24 cellular contexts compared by ENCODE assay signal in genomic region chr4:139035650-139036049, GRCh38. TPM values are rescaled to one million over a fixed set of nuclear protein-coding genes. Genes with fewer than 3 reads are reported as not detected.
DNase-seq lines count a peak whose midpoint lies in the region; ATAC-seq and TF ChIP-seq lines count a peak whose summit lies in the region.
"Had no signal": no experiment of that assay in that cellular context is flagged by ENCODE, and none has a peak within 500 bp of the region (broad histone marks: within the 10 kb centered on the region; RNA-seq: fewer than 3 reads in every experiment).

No MANE protein-coding gene starts in this region.

- no peaks in the 10 kb centered on the region for H3K9me3 ChIP-seq in CD8-positive, alpha-beta T cell (ENCODE audit: low read length)
- no peaks in the 10 kb centered on the region for H3K9me3 ChIP-seq in naive thymus-derived CD4-positive, alpha-beta T cell (ENCODE audit: control insufficient read depth in 2 of 3, low read length in 3 of 3)

- H3K27me3 Mint-ChIP-seq in activated CD4-positive, alpha-beta memory T cell treated with anti-CD3 and anti-CD28 coated beads, Interleukin-2, amount 10 ng/mL, durations not matched to agents 7 days and 5 days = no peaks in the 10 kb centered on the region
- H3K27me3 Mint-ChIP-seq in activated CD4-positive, alpha-beta memory T cell treated with anti-CD3 and anti-CD28 coated beads for 36 hours = no peaks in the 10 kb centered on the region
- H3K27me3 Mint-ChIP-seq in CD8-positive, alpha-beta T cell (ENCODE audit: low read depth) = no peaks in the 10 kb centered on the region
- no peaks in the 10 kb centered on the region for H3K27me3 Mint-ChIP-seq in naive thymus-derived CD4-positive, alpha-beta T cell

- H3K36me3 Mint-ChIP-seq in activated CD4-positive, alpha-beta memory T cell treated with anti-CD3 and anti-CD28 coated beads, Interleukin-2, amount 10 ng/mL, durations not matched to agents 7 days and 5 days (ENCODE audit: low read depth) = peaks cover 5% of the 10 kb centered on the region
- peaks cover 9% of the 10 kb centered on the region for H3K36me3 Mint-ChIP-seq in activated CD4-positive, alpha-beta memory T cell treated with anti-CD3 and anti-CD28 coated beads for 36 hours
- peaks cover 13% of the 10 kb centered on the region for H3K36me3 Mint-ChIP-seq in CD8-positive, alpha-beta T cell
- peaks cover 0 to 13% (median 0%) of the 10 kb centered on the region in 5 donors for H3K36me3 Mint-ChIP-seq in naive thymus-derived CD4-positive, alpha-beta T cell

- no peaks in the 10 kb centered on the region for H3K27me3 ChIP-seq in CD8-positive, alpha-beta T cell (ENCODE audit: insufficient read depth, low read length)
- no peaks in the 10 kb centered on the region for H3K27me3 ChIP-seq in naive thymus-derived CD4-positive, alpha-beta T cell (ENCODE audit: control insufficient read depth in 2 of 2, insufficient read depth in 2 of 2, low read length in 2 of 2)
- H3K27me3 ChIP-seq: brain microvascular endothelial cell had no signal

- CTCF ChIA-PET in activated CD4-positive, alpha-beta memory T cell treated with anti-CD3 and anti-CD28 coated beads, Interleukin-2, amount 10 ng/mL, durations not matched to agents 7 days and 5 days (lab: Charles Lee) = no interaction called here
- CTCF ChIA-PET in activated CD4-positive, alpha-beta memory T cell treated with anti-CD3 and anti-CD28 coated beads for 36 hours (lab: Charles Lee) = no interaction called here
- CTCF ChIA-PET in CD8-positive, alpha-beta T cell (lab: Charles Lee) = interaction anchor here (1.0 kb wide), 1 partner anchor 617 kb away, joined by 3 read pairs; no protein-coding TSS in a partner anchor
- CTCF ChIA-PET in naive thymus-derived CD4-positive, alpha-beta T cell (lab: Charles Lee) = interaction anchor here (0.8 kb wide), 1 partner anchor 36 kb away, joined by 3 read pairs; no protein-coding TSS in a partner anchor

- H3K4me1 Mint-ChIP-seq in activated CD4-positive, alpha-beta memory T cell treated with anti-CD3 and anti-CD28 coated beads, Interleukin-2, amount 10 ng/mL, durations not matched to agents 7 days and 5 days = peaks cover 4% of the 10 kb centered on the region
- H3K4me1 Mint-ChIP-seq in activated CD4-positive, alpha-beta memory T cell treated with anti-CD3 and anti-CD28 coated beads for 36 hours (ENCODE audit: low read depth) = peaks cover 9% of the 10 kb centered on the region
- peaks cover 10% of the 10 kb centered on the region for H3K4me1 Mint-ChIP-seq in CD8-positive, alpha-beta T cell (ENCODE audit: low read depth)
- H3K4me1 Mint-ChIP-seq in naive thymus-derived CD4-positive, alpha-beta T cell = peaks cover 8 to 21% (median 11%) of the 10 kb centered on the region in 7 donors

- H3K27ac Mint-ChIP-seq in activated CD4-positive, alpha-beta memory T cell treated with anti-CD3 and anti-CD28 coated beads, Interleukin-2, amount 10 ng/mL, durations not matched to agents 7 days and 5 days = peak overlapping the region; percentile 3
- H3K27ac Mint-ChIP-seq in activated CD4-positive, alpha-beta memory T cell treated with anti-CD3 and anti-CD28 coated beads for 36 hours = no peak overlapping the region
- peak overlapping the region; percentile 12 for H3K27ac Mint-ChIP-seq in CD8-positive, alpha-beta T cell
- peak overlapping the region in 5 of 9 donors; percentile 17 to 68 (median 37) for H3K27ac Mint-ChIP-seq in naive thymus-derived CD4-positive, alpha-beta T cell
- H3K27ac Mint-ChIP-seq: activated T-helper 1 cell treated with anti-CD3 and anti-CD28 coated beads, Interleukin-12 subunit alpha, Interleukin-12 subunit beta, Interleukin-2, Interleukin-4 antibody, amounts not matched to agents 30 ng/mL and 10 ng/mL and 1 ng/mL, durations not matched to agents 14 hours and 24 hours and 36 hours had no signal

- no peak overlapping the region for H3K4me3 Mint-ChIP-seq in activated CD4-positive, alpha-beta memory T cell treated with anti-CD3 and anti-CD28 coated beads, Interleukin-2, amount 10 ng/mL, durations not matched to agents 7 days and 5 days
- no peak overlapping the region for H3K4me3 Mint-ChIP-seq in activated CD4-positive, alpha-beta memory T cell treated with anti-CD3 and anti-CD28 coated beads for 36 hours
- no peak overlapping the region for H3K4me3 Mint-ChIP-seq in CD8-positive, alpha-beta T cell
- no peak overlapping the region for H3K4me3 Mint-ChIP-seq in naive thymus-derived CD4-positive, alpha-beta T cell
- H3K4me3 Mint-ChIP-seq: activated T-helper 1 cell treated with anti-CD3 and anti-CD28 coated beads, Interleukin-12 subunit alpha, Interleukin-12 subunit beta, Interleukin-2, Interleukin-4 antibody, amounts not matched to agents 30 ng/mL and 10 ng/mL and 1 ng/mL, durations not matched to agents 14 hours and 24 hours and 36 hours had no signal

- no peak overlapping the region for H3K4me3 ChIP-seq in CD8-positive, alpha-beta T cell (ENCODE audit: low read depth, low read length)
- H3K4me3 ChIP-seq in naive thymus-derived CD4-positive, alpha-beta T cell (ENCODE audit: low read length) = no peak overlapping the region
- H3K4me3 ChIP-seq: smooth muscle cell had no signal

- no peaks in the 10 kb centered on the region for H3K36me3 ChIP-seq in CD8-positive, alpha-beta T cell (ENCODE audit: insufficient read depth, low read length)
- peaks cover 0 to 4% (median 0%) of the 10 kb centered on the region in 3 experiments for H3K36me3 ChIP-seq in naive thymus-derived CD4-positive, alpha-beta T cell (ENCODE audit: control insufficient read depth in 2 of 3, insufficient read depth in 3 of 3, low read length in 3 of 3)

- POLR2A ChIA-PET in activated CD4-positive, alpha-beta memory T cell treated with anti-CD3 and anti-CD28 coated beads, Interleukin-2, amount 10 ng/mL, durations not matched to agents 7 days and 5 days (lab: Charles Lee) = no interaction called here
- POLR2A ChIA-PET in activated CD4-positive, alpha-beta memory T cell treated with anti-CD3 and anti-CD28 coated beads for 36 hours (lab: Charles Lee) = no interaction called here
- POLR2A ChIA-PET in CD8-positive, alpha-beta T cell (lab: Charles Lee) = no interaction called here
- POLR2A ChIA-PET in naive thymus-derived CD4-positive, alpha-beta T cell (lab: Charles Lee) = interaction anchor here (0.6 kb wide), 1 partner anchor 72 kb away, joined by 3 read pairs; no protein-coding TSS in a partner anchor

- no peak for DNase-seq in activated CD4-positive, alpha-beta memory T cell treated with anti-CD3 and anti-CD28 coated beads, Interleukin-2, amount 10 ng/mL, durations not matched to agents 7 days and 5 days
- DNase-seq in activated CD4-positive, alpha-beta memory T cell treated with anti-CD3 and anti-CD28 coated beads for 36 hours = no peak
- no peak for DNase-seq in CD8-positive, alpha-beta T cell
- DNase-seq in amniotic epithelial cell (ENCODE audit: low read depth) (peak; percentile 16), GOT3 (lab: John Stamatoyannopoulos, UW) (no peak), NCI-H1105 (lab: John Stamatoyannopoulos, UW) (no peak)
- DNase-seq in naive thymus-derived CD4-positive, alpha-beta T cell = no peak
- DNase-seq: 8988T; activated CD4-positive, alpha-beta T cell treated with anti-CD3 and anti-CD28 coated beads for 4 hours; brain microvascular endothelial cell; DMS79; effector CD8-positive, alpha-beta T cell; foreskin melanocyte; Kasumi-1; kidney; NCI-H2029; NCI-H2227 treated with DMSO at 0.1 percent for 48 hours; stimulated activated CD4-positive, alpha-beta T cell treated with anti-CD3 and anti-CD28 coated beads, Interleukin-2, amount 100 ng/mL, for 24 hours; T-helper 2 cell had no signal

- no peaks in the 10 kb centered on the region for H3K9me3 Mint-ChIP-seq in activated CD4-positive, alpha-beta memory T cell treated with anti-CD3 and anti-CD28 coated beads, Interleukin-2, amount 10 ng/mL, durations not matched to agents 7 days and 5 days
- no peaks in the 10 kb centered on the region for H3K9me3 Mint-ChIP-seq in activated CD4-positive, alpha-beta memory T cell treated with anti-CD3 and anti-CD28 coated beads for 36 hours
- no peaks in the 10 kb centered on the region for H3K9me3 Mint-ChIP-seq in CD8-positive, alpha-beta T cell
- H3K9me3 Mint-ChIP-seq in naive thymus-derived CD4-positive, alpha-beta T cell = peaks cover 0 to 1% (median 0%) of the 10 kb centered on the region in 11 donors
- H3K9me3 Mint-ChIP-seq: activated T-helper 1 cell treated with anti-CD3 and anti-CD28 coated beads, Interleukin-12 subunit alpha, Interleukin-12 subunit beta, Interleukin-2, Interleukin-4 antibody, amounts not matched to agents 30 ng/mL and 10 ng/mL and 1 ng/mL, durations not matched to agents 14 hours and 24 hours and 36 hours had no signal

- TF ChIP-seq CTCF in CD8-positive, alpha-beta T cell (IDR thresholded peaks at IDR 0.05) = no peak

- ATAC-seq in CD8-positive, alpha-beta T cell = no peak
- no peak for ATAC-seq in naive thymus-derived CD4-positive, alpha-beta T cell
- no peak for ATAC-seq in GM19035 (IDR thresholded peaks at IDR 0.05; ENCODE audit: unreplicated experiment)
- ATAC-seq: esophagus mucosa had no signal

- H3K27ac ChIP-seq in CD8-positive, alpha-beta T cell (ENCODE audit: low read depth, low read length) = no peak overlapping the region
- no peak overlapping the region for H3K27ac ChIP-seq in naive thymus-derived CD4-positive, alpha-beta T cell (ENCODE audit: low read depth, low read length)
- H3K27ac ChIP-seq: brain microvascular endothelial cell, RWPE1 had no signal

- H3K4me1 ChIP-seq in CD8-positive, alpha-beta T cell (ENCODE audit: insufficient read depth, low read length) = peaks cover 2% of the 10 kb centered on the region
- no peaks in the 10 kb centered on the region for H3K4me1 ChIP-seq in naive thymus-derived CD4-positive, alpha-beta T cell (ENCODE audit: control insufficient read depth in 2 of 2, insufficient read depth in 2 of 2, low read length in 2 of 2)

- intact Hi-C loops in activated CD4-positive, alpha-beta memory T cell treated with anti-CD3 and anti-CD28 coated beads for 36 hours (cut with micrococcal nuclease) = no loop called here
- intact Hi-C loops in CD8-positive, alpha-beta T cell (cut with DNase I, micrococcal nuclease) = no loop called here
- intact Hi-C loops in naive thymus-derived CD4-positive, alpha-beta T cell (cut with micrococcal nuclease) = loop anchor here in 1 of 2 donors (10.0 kb wide), 1 partner anchor 339 kb away; no protein-coding TSS in a partner anchor

RNA-seq across cellular contexts. Expression of gene NOCT, which starts 20.1 kb away (rescaled TPM):
- 1 to 10 TPM; 4.5 to 5.4 TPM for total RNA-seq in activated CD4-positive, alpha-beta memory T cell treated with anti-CD3 and anti-CD28 coated beads, Interleukin-2, amount 10 ng/mL, durations not matched to agents 7 days and 5 days
- 10 to 100 TPM; 12.2 to 14.3 TPM for total RNA-seq in activated CD4-positive, alpha-beta memory T cell treated with anti-CD3 and anti-CD28 coated beads for 36 hours
- 10 to 100 TPM; 45.7 to 49.6 TPM for total RNA-seq in CD8-positive, alpha-beta T cell
- 10 to 100 TPM in 2 of 5 experiments, 1 to 10 TPM in 3; 1.6 to 33.7 (median 8.8) TPM for total RNA-seq in naive thymus-derived CD4-positive, alpha-beta T cell
- under 1 TPM; 0.12 to 0.91 TPM for polyA plus RNA-seq in naive thymus-derived CD4-positive, alpha-beta T cell

Comparison
In these comparisons a context has a peak if more than half of its experiments do, and no peak if none do; other contexts are left out.
1. CTCF ChIA-PET loops: an anchor here in CD8-positive, alpha-beta T cell (1.0 kb wide) and naive thymus-derived CD4-positive, alpha-beta T cell (0.8 kb wide); none called in activated CD4-positive, alpha-beta memory T cell treated with anti-CD3 and anti-CD28 coated beads, Interleukin-2, amount 10 ng/mL, durations not matched to agents 7 days and 5 days and activated CD4-positive, alpha-beta memory T cell treated with anti-CD3 and anti-CD28 coated beads for 36 hours.